Comparison of ENCODE assay signal across 8 cellular contexts in genomic region chr21:42002421-42002958, GRCh38. TPM values are rescaled to one million over a fixed set of nuclear protein-coding genes. Genes with fewer than 3 reads are reported as not detected.
DNase-seq lines count a peak whose midpoint lies in the region; ATAC-seq and TF ChIP-seq lines count a peak whose summit lies in the region.

No MANE protein-coding gene starts in this region.

- no peaks in the 10 kb centered on the region for H3K27me3 Mint-ChIP-seq in Caco-2 (ENCODE audit: insufficient read depth, unreplicated experiment)

- no peak for TF ChIP-seq CTCF in Caco-2 (IDR thresholded peaks at IDR 0.05; ENCODE audit: insufficient read depth in 1 of 2, low read depth in 1 of 2, low read length in 1 of 2, severe bottlenecking in 1 of 2, unreplicated experiment in 1 of 2)

- H3K27ac Mint-ChIP-seq in Caco-2 (ENCODE audit: unreplicated experiment), result no peak overlapping the region

- intact Hi-C loops in Caco-2 (cut with micrococcal nuclease; ENCODE audit: unreplicated experiment), result no loop called here

- no peak overlapping the region for H3K4me3 ChIP-seq in SJCRH30
- H3K4me3 ChIP-seq in Caco-2 (ENCODE audit: low read depth, low read length), result no peak overlapping the region

- H3K9me3 ChIP-seq in SJCRH30 (replicated peaks) (no peaks in the 10 kb centered on the region), Caco-2 (no peaks in the 10 kb centered on the region; the same call in 1 of the 2 replicates)

- H3K27ac ChIP-seq in SJCRH30, result no peak overlapping the region

- CTCF ChIA-PET in Caco-2 (lab: Charles Lee), result no interaction called here

- H3K4me1 ChIP-seq in SJCRH30 (no peaks in the 10 kb centered on the region), Caco-2 (no peaks in the 10 kb centered on the region)

- peaks cover 18% of the 10 kb centered on the region for H3K4me1 Mint-ChIP-seq in Caco-2 (ENCODE audit: low read depth, unreplicated experiment)

- BruUV-seq in Caco-2 (replicated peaks; lab: Mats Ljungman, UMichigan), result no TSS peak

- in situ Hi-C loops in ACHN (cut with HindIII; ENCODE audit: low pct_ligation_motif_present, low pct_unique_long_range_greater_than_20kb, low sequenced_read_pairs), result no loop called here

- H3K27me3 ChIP-seq in SJCRH30, result no peaks in the 10 kb centered on the region
- H3K27me3 ChIP-seq in Caco-2 (replicated peaks; ENCODE audit: control insufficient read depth, insufficient read depth, low read length), result no peaks in the 10 kb centered on the region

- H3K9me3 Mint-ChIP-seq in Caco-2 (ENCODE audit: unreplicated experiment), result peaks cover 13% of the 10 kb centered on the region

- POLR2A ChIA-PET in Caco-2 (lab: Charles Lee), result no interaction called here

- DNase-seq in ACHN, result peak; percentile 81
- DNase-seq in HS-5 (ENCODE audit: low read depth), result peak; percentile 81
- peak; percentile 22 to 53 for DNase-seq in activated T-helper 1 cell treated with anti-CD3 and anti-CD28 coated beads, Interleukin-2, amount 50 U/mL, for 16 hours (ENCODE audit: low read depth in 1 of 2, low spot score in 1 of 2)
- DNase-seq in non-pigmented ciliary epithelial cell (ENCODE audit: low read depth), result peak; percentile 89
- no peak for DNase-seq in SJCRH30
- no peak for DNase-seq in Caco-2
- no peak for DNase-seq in NCI-H446 (lab: John Stamatoyannopoulos, UW)

- peak; percentile 61 for ATAC-seq in GM19452 (IDR thresholded peaks at IDR 0.05; ENCODE audit: unreplicated experiment)

- H3K36me3 Mint-ChIP-seq in Caco-2 (ENCODE audit: insufficient read depth, unreplicated experiment), result peaks cover 56% of the 10 kb centered on the region

- H3K4me3 Mint-ChIP-seq in Caco-2 (ENCODE audit: unreplicated experiment), result no peak overlapping the region

- H3K36me3 ChIP-seq in SJCRH30, result peaks cover 35% of the 10 kb centered on the region
- H3K36me3 ChIP-seq in Caco-2 (ENCODE audit: control insufficient read depth, insufficient read depth, low read length), result peaks cover 3% of the 10 kb centered on the region

RNA-seq across cellular contexts. Expression of gene ZBTB21, which starts 7.7 kb away (rescaled TPM):
- 20.5 and 25.7 TPM in 2 replicates for total RNA-seq in SJCRH30 (2014; rRNA removed; shearing (Covaris generic))
- total RNA-seq in Caco-2 (2022), result 21.4 and 23.3 TPM in 2 replicates

RNA-seq across cellular contexts. Expression of gene C2CD2, which starts 48.7 kb away (rescaled TPM):
- 14.1 and 14.5 TPM in 2 replicates for total RNA-seq in SJCRH30 (2014; rRNA removed; shearing (Covaris generic))
- total RNA-seq in Caco-2 (2022), result 12.6 and 13.5 TPM in 2 replicates

Comparison
In these comparisons a context has a peak if more than half of its experiments do, and no peak if none do; other contexts are left out.
1. DNase-seq: peak in ACHN (single experiment), HS-5 (single experiment), activated T-helper 1 cell treated with anti-CD3 and anti-CD28 coated beads, Interleukin-2, amount 50 U/mL, for 16 hours (2 of 2) and non-pigmented ciliary epithelial cell (single experiment); none in SJCRH30 (0 of 2), Caco-2 (0 of 2) and NCI-H446 (0 of 2).